In the genomic region with DNA sequence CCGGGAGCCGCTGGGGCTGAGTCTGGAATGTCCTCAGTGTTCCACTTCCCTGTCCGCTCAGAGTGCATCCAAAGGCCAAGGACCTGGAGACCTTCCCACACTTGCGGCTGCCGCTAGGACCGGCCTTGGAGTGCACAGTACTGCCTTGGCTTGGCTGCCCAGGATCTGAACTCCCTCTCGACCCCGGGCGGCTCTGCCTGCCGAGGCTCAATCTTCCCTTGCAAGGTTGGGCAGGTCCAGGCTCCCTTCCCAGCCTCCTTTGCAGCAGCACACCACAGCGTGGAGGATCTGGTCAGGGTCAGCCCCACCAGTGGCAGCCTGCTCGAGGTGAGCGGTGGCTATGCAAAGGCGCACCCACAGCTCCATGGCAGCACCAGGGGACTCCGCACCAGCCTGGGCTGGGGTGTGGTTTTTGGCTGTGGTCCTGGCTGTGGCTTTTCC, we compare ENCODE assay signal across 16 cellular contexts.
DNase-seq lines count a peak whose midpoint lies in the region; ATAC-seq, FAIRE-seq and TF ChIP-seq lines count a peak whose summit lies in the region.
"Had no signal": no experiment of that assay in that cellular context is flagged by ENCODE, and none has a peak within 500 bp of the region (broad histone marks: within the 10 kb centered on the region; RNA-seq: fewer than 3 reads in every experiment).

No MANE protein-coding gene starts in this region.

- H3K18ac ChIP-seq in trophoblast cell (ENCODE audit: low read length): no peak overlapping the region

- H3K9me3 Mint-ChIP-seq in chondrocyte (ENCODE audit: low read depth): peaks cover 14% of the 10 kb centered on the region

- WGBS in trophoblast cell (ENCODE audit: extremely low coverage, insufficient coverage, insufficient read length): no CpG with 5 or more reads among the region's 15 CpGs

- no peak for FAIRE-seq in kidney (lab: Jason Lieb, UNC)

- H3K23ac ChIP-seq in trophoblast cell (ENCODE audit: low read length): no peak overlapping the region

- peaks cover 2% of the 10 kb centered on the region for H3K36me3 Mint-ChIP-seq in chondrocyte (ENCODE audit: low read depth)
- H3K36me3 Mint-ChIP-seq: activated naive CD8-positive, alpha-beta T cell had no signal

- H3K27ac ChIP-seq in kidney (ENCODE audit: low read depth in 2 of 2, low read length in 2 of 2) (no peak overlapping the region), trophoblast cell (ENCODE audit: low read depth, low read length) (no peak overlapping the region), upper lobe of right lung (no peak overlapping the region)
- H3K27ac ChIP-seq: KMS-11, SJSA1 had no signal

- H3K4me3 ChIP-seq in kidney (ENCODE audit: low read length in 2 of 2) (no peak overlapping the region), trophoblast cell (ENCODE audit: low read depth, low read length) (peak overlapping the region; percentile 37), upper lobe of right lung (no peak overlapping the region)
- H3K4me3 ChIP-seq: SJSA1 had no signal

- no peak overlapping the region for H3K27ac Mint-ChIP-seq in chondrocyte (ENCODE audit: unreplicated experiment)
- H3K27ac Mint-ChIP-seq: activated naive CD8-positive, alpha-beta T cell had no signal

- H3K4me1 Mint-ChIP-seq in chondrocyte (ENCODE audit: low read depth): no peaks in the 10 kb centered on the region

- H2BK120ac ChIP-seq in trophoblast cell (ENCODE audit: insufficient read depth, low read length, poor library complexity): no peak overlapping the region

- H4K12ac ChIP-seq in trophoblast cell (ENCODE audit: low read depth, low read length): no peak overlapping the region

- H2BK5ac ChIP-seq in trophoblast cell (ENCODE audit: low read depth, low read length, poor library complexity): no peak overlapping the region

- no peak overlapping the region for H3K4ac ChIP-seq in trophoblast cell (ENCODE audit: low read depth, low read length)

- TF ChIP-seq CTCF in chondrocyte (IDR thresholded peaks at IDR 0.05) (no peak), kidney (IDR thresholded peaks at IDR 0.05; ENCODE audit: borderline replicate concordance, extremely low read depth, insufficient read depth) (no peak), upper lobe of right lung (IDR thresholded peaks at IDR 0.05) (no peak)

- peak; percentile 91 for ATAC-seq in upper lobe of right lung

- H3K9ac ChIP-seq in kidney (ENCODE audit: low read length in 2 of 2): no peak overlapping the region
- H3K9ac ChIP-seq in trophoblast cell (ENCODE audit: low read length): no peak overlapping the region
- H3K9ac ChIP-seq: KMS-11 had no signal

- H3K14ac ChIP-seq in trophoblast cell (ENCODE audit: low read length): no peak overlapping the region

- no peaks in the 10 kb centered on the region for H3K79me1 ChIP-seq in trophoblast cell (ENCODE audit: low read length)

- peaks cover 0 to 3% of the 10 kb centered on the region in 2 donors for H3K9me3 ChIP-seq in kidney (ENCODE audit: control insufficient read depth in 1 of 2, low read length in 2 of 2)
- H3K9me3 ChIP-seq in trophoblast cell (ENCODE audit: insufficient read depth, low read depth, low read length): peaks cover 22% of the 10 kb centered on the region
- H3K9me3 ChIP-seq in upper lobe of right lung: no peaks in the 10 kb centered on the region
- H3K9me3 ChIP-seq: SJSA1 had no signal

- peak; percentile 86 for DNase-seq in chondrocyte (ENCODE audit: low spot score)
- peak; percentile 56 for DNase-seq in kidney
- no peak for DNase-seq in trophoblast cell
- DNase-seq in upper lobe of right lung: peak; percentile 81
- DNase-seq in NCI-H82 treated with DMSO at 0.1 percent for 48 hours (lab: John Stamatoyannopoulos, UW; ENCODE audit: unreplicated experiment): no peak
- no peak for DNase-seq in T-helper 2 cell
- DNase-seq in RKO (ENCODE audit: low spot score): no peak
- DNase-seq: activated CD4-positive, alpha-beta T cell treated with anti-CD3 and anti-CD28 coated beads for 48 hours; central memory CD4-positive, alpha-beta T cell; DMS79; foreskin melanocyte; NCI-H1436; NCI-H345 had no signal

- H3K27me3 ChIP-seq in trophoblast cell (ENCODE audit: insufficient read depth, low read length) (no peaks in the 10 kb centered on the region), upper lobe of right lung (no peaks in the 10 kb centered on the region)

- intact Hi-C loops in kidney (cut with DNase I) (no loop called here), upper lobe of right lung (cut with DNase I) (no loop called here)

- H2AK5ac ChIP-seq in trophoblast cell (ENCODE audit: low read length): no peak overlapping the region

- peaks cover 4% of the 10 kb centered on the region for H3K27me3 Mint-ChIP-seq in chondrocyte (ENCODE audit: low read depth)

- no peaks in the 10 kb centered on the region for H3K79me2 ChIP-seq in trophoblast cell (ENCODE audit: control insufficient read depth, insufficient read depth, low read length, poor library complexity)

- no peak overlapping the region for H2BK12ac ChIP-seq in trophoblast cell (ENCODE audit: low read length)

- no peaks in the 10 kb centered on the region for H3K36me3 ChIP-seq in kidney (ENCODE audit: control insufficient read depth in 1 of 2, insufficient read depth in 2 of 2, low read length in 2 of 2)
- no peaks in the 10 kb centered on the region for H3K36me3 ChIP-seq in trophoblast cell (ENCODE audit: control insufficient read depth in 1 of 2, insufficient read depth in 2 of 2, low read length in 2 of 2)
- H3K36me3 ChIP-seq in upper lobe of right lung: no peaks in the 10 kb centered on the region
- H3K36me3 ChIP-seq: SJSA1 had no signal

- H4K91ac ChIP-seq in trophoblast cell (ENCODE audit: low read depth, low read length): no peak overlapping the region

- H2AFZ ChIP-seq in trophoblast cell (ENCODE audit: insufficient read depth, low read length, poor library complexity): no peak overlapping the region

- H3K4me1 ChIP-seq in kidney (ENCODE audit: control insufficient read depth in 1 of 2, insufficient read depth in 1 of 2, low read depth in 1 of 2, low read length in 2 of 2) (no peaks in the 10 kb centered on the region), trophoblast cell (ENCODE audit: control insufficient read depth in 1 of 2, insufficient read depth in 2 of 2, low read length in 2 of 2) (no peaks in the 10 kb centered on the region), upper lobe of right lung (peaks cover 8% of the 10 kb centered on the region)
- H3K4me1 ChIP-seq: SJSA1 had no signal

- no peak overlapping the region for H4K8ac ChIP-seq in trophoblast cell (ENCODE audit: low read depth, low read length)

- no peak overlapping the region for H3K4me3 Mint-ChIP-seq in chondrocyte (ENCODE audit: unreplicated experiment)
- H3K4me3 Mint-ChIP-seq: activated naive CD8-positive, alpha-beta T cell had no signal

- H3K4me2 ChIP-seq in trophoblast cell (ENCODE audit: low read length): no peak overlapping the region
- H3K4me2 ChIP-seq: KMS-11 had no signal

Comparison
In these comparisons a context has a peak if more than half of its experiments do, and no peak if none do; other contexts are left out.
1. DNase-seq: peak in chondrocyte (single experiment), kidney (single experiment) and upper lobe of right lung (single experiment); none in trophoblast cell (0 of 2), NCI-H82 treated with DMSO at 0.1 percent for 48 hours (single experiment), T-helper 2 cell (0 of 5) and RKO (single experiment).